ENCODE assay signal across 17 cellular contexts in the genomic region with DNA sequence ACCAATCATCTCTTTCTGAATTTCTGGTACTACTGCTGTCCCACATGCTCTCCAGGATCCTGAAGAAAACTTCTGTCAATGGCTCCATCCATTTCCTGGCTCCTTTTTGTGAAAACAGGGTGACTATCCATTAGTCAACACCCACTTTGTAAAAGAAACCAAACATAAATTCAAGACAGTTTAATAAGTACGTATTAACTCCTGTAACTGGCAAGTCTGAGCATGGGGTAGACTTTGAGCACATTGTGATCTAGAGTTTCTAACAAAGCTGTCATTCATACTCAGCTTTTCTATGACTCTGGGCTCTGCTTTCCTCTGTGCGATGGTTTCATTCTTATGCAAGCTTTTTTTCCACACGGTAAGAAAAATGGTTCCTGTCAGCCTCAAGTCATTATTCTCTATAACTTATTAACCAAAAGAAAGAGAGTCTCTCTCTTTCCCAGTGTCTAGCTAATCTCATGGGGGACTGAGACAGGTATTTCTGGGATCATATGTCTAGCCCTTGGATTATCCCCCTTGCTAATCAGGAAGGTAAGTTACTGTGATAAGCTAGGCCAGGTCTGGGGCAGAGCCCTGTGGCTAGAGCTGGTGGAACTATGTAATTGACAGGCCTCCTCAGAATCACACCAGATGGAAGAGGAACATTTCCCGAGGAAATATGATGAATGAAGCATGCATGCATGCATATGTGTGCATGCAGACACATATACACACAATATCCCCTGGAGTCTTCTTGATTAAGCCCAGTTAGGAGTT.
DNase-seq lines count a peak whose midpoint lies in the region; ATAC-seq and TF ChIP-seq lines count a peak whose summit lies in the region.
"Had no signal": no experiment of that assay in that cellular context is flagged by ENCODE, and none has a peak within 500 bp of the region (broad histone marks: within the 10 kb centered on the region; RNA-seq: fewer than 3 reads in every experiment).

No MANE protein-coding gene starts in this region.

- WGBS in psoas muscle, 3 donors: 72 to 77% (median 75%) methylated on average over 4 of the region's 4 CpGs

- H3K9me3 ChIP-seq in psoas muscle: no peaks in the 10 kb centered on the region

- H3K9me3 Mint-ChIP-seq in nephron (no peaks in the 10 kb centered on the region), HFFc6 (no peaks in the 10 kb centered on the region)

- H3K4me1 ChIP-seq in foreskin keratinocyte (peaks cover 24% of the 10 kb centered on the region), psoas muscle (no peaks in the 10 kb centered on the region)

- no peaks in the 10 kb centered on the region for H3K36me3 ChIP-seq in psoas muscle (ENCODE audit: insufficient read depth in 1 of 2, low read depth in 1 of 2)

- H3K27me3 ChIP-seq in foreskin keratinocyte (no peaks in the 10 kb centered on the region), psoas muscle (ENCODE audit: insufficient read depth in 3 of 3, low read length in 2 of 3) (peaks cover 0 to 2% (median 0%) of the 10 kb centered on the region in 3 donors)

- peak overlapping the region; percentile 75 to 93 (median 92) for H3K27ac Mint-ChIP-seq in nephron
- H3K27ac Mint-ChIP-seq in HFFc6: no peak overlapping the region

- H3K27me3 Mint-ChIP-seq in nephron (ENCODE audit: low read depth): no peaks in the 10 kb centered on the region
- H3K27me3 Mint-ChIP-seq in HFFc6 (ENCODE audit: insufficient read depth): no peaks in the 10 kb centered on the region

- in situ Hi-C loops in SK-MEL-5 (cut with HindIII; ENCODE audit: low pct_unique_long_range_greater_than_20kb, low sequenced_read_pairs): no loop called here

- no peak overlapping the region for H3K4me3 ChIP-seq in psoas muscle
- H3K4me3 ChIP-seq: SK-N-MC had no signal

- no peak overlapping the region for H3K4me3 Mint-ChIP-seq in nephron
- H3K4me3 Mint-ChIP-seq in HFFc6: no peak overlapping the region

- DNase-seq in SK-MEL-5 (ENCODE audit: low read depth, low spot score) (peak; percentile 76), foreskin keratinocyte (peak; percentile 82 to 90), MV-4-11 (lab: John Stamatoyannopoulos, UW) (no peak), HFFc6 (no peak), psoas muscle (no peak)
- DNase-seq: COR-L47, EL, IMR-90, Kasumi-1, NCI-H187, NCI-H345, NCI-H526 had no signal

- intact Hi-C loops in psoas muscle (cut with DNase I): no loop called here

- ATAC-seq in GM18909 (IDR thresholded peaks at IDR 0.05; ENCODE audit: poor library complexity, unreplicated experiment): peak; percentile 43
- ATAC-seq in foreskin keratinocyte: peak; percentile 85
- ATAC-seq in HG02981 (IDR thresholded peaks at IDR 0.05; ENCODE audit: unreplicated experiment): no peak
- ATAC-seq in psoas muscle: no peak

- H3K36me3 Mint-ChIP-seq in nephron (ENCODE audit: low read depth) (no peaks in the 10 kb centered on the region), HFFc6 (ENCODE audit: low read depth) (no peaks in the 10 kb centered on the region)

- H3K4me1 Mint-ChIP-seq in nephron: peaks cover 13% of the 10 kb centered on the region
- H3K4me1 Mint-ChIP-seq in HFFc6 (ENCODE audit: low read depth): peaks cover 31% of the 10 kb centered on the region

- TF ChIP-seq CTCF in foreskin keratinocyte (conservative IDR thresholded peaks at IDR 0.05) (no peak), nephron (IDR thresholded peaks at IDR 0.05; ENCODE audit: unreplicated experiment in 3 of 3) (no peak), HFFc6 (IDR thresholded peaks at IDR 0.05) (no peak), psoas muscle (IDR thresholded peaks at IDR 0.05) (no peak)

- H3K27ac ChIP-seq in foreskin keratinocyte (peak overlapping the region; percentile 95), psoas muscle (no peak overlapping the region)
- H3K27ac ChIP-seq: C4-2B, SK-N-MC had no signal

Comparison
In these comparisons a context has a peak if more than half of its experiments do, and no peak if none do; other contexts are left out.
1. ATAC-seq: peak in GM18909 (single experiment) and foreskin keratinocyte (single experiment); none in HG02981 (single experiment) and psoas muscle (0 of 4).
2. DNase-seq: peak in SK-MEL-5 (single experiment) and foreskin keratinocyte (2 of 2); none in MV-4-11 (single experiment), HFFc6 (single experiment) and psoas muscle (0 of 2).